ENCODE assay signal across 8 cellular contexts in genomic region chr3:192514081-192514753, GRCh38.
DNase-seq lines count a peak whose midpoint lies in the region; ATAC-seq and TF ChIP-seq lines count a peak whose summit lies in the region.

No MANE protein-coding gene starts in this region.

- peaks cover 14% of the 10 kb centered on the region for H3K4me1 ChIP-seq in neuron (ENCODE audit: insufficient read depth, low read length)

- H2AFZ ChIP-seq in neuron (ENCODE audit: low read depth, low read length): peak overlapping the region; percentile 92

- H3K4me3 ChIP-seq in epithelial cell of esophagus (ENCODE audit: low read length) (peak overlapping the region; percentile 14), neuron (ENCODE audit: low read length) (peak overlapping the region; percentile 37)

- peaks cover 29% of the 10 kb centered on the region for H3K27me3 ChIP-seq in neuron (ENCODE audit: insufficient read depth, low read length)

- CTCF ChIA-PET in GM10248 (lab: Yijun Ruan, JAX): no interaction called here

- ATAC-seq in omental fat pad (ENCODE audit: low FRiP score) (no peak), HG03045 (IDR thresholded peaks at IDR 0.05; ENCODE audit: unreplicated experiment) (no peak), HG03139 (IDR thresholded peaks at IDR 0.05; ENCODE audit: unreplicated experiment) (no peak)

- TF ChIP-seq CTCF in epithelial cell of esophagus (IDR thresholded peaks at IDR 0.05; ENCODE audit: insufficient read depth, low read depth, low read length, missing control alignments) (peak; percentile 9), omental fat pad (IDR thresholded peaks at IDR 0.05) (no peak), GM10248 (IDR thresholded peaks at IDR 0.05; ENCODE audit: control extremely low read depth, extremely low read depth, low read depth, missing control alignments) (no peak)

- no peaks in the 10 kb centered on the region for H3K36me3 ChIP-seq in neuron (ENCODE audit: insufficient read depth, low read length)

- H3K9me3 ChIP-seq in neuron (ENCODE audit: low read length): no peaks in the 10 kb centered on the region

- DNase-seq in GM03348 (ENCODE audit: low spot score) (peak; percentile 16), NCI-H510A (lab: John Stamatoyannopoulos, UW) (peak; percentile 52), epithelial cell of esophagus (ENCODE audit: low read depth) (peak; percentile 41), omental fat pad (ENCODE audit: low spot score) (no peak), GM10248 (ENCODE audit: extremely low spot score) (no peak)

- POLR2A ChIA-PET in GM10248 (lab: Yijun Ruan, JAX): no interaction called here

Comparison
In these comparisons a context has a peak if more than half of its experiments do, and no peak if none do; other contexts are left out.
1. DNase-seq: peak in GM03348 (single experiment), NCI-H510A (single experiment) and epithelial cell of esophagus (single experiment); none in omental fat pad (single experiment) and GM10248 (single experiment).